ENCODE assay signal across 10 cellular contexts in the genomic region with DNA sequence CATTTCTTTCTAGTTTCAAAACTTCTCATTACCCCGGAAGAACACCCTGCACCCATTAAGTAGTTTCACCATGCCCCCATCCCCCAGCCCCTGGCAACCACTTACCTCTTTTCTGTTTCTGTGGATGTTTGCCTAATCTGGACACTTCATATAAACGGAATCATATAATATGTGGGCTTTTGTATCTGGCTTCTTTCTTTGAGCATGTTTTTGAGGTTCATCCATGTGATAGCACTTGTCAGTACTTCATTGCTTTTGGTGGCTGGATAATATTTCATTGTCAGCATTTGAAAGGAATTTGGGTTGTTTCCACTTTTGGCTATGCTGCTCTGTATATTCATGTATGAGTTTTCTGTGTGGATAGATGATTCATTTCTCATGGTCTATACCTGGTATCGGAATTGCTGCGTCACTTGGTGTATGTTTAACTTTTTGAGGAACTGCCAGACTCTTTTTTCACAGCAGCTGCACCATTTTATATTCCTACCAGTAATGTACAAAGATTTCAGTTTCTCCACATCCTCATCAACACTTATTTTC. TPM values are rescaled to one million over a fixed set of nuclear protein-coding genes. Genes with fewer than 3 reads are reported as not detected.
A peak's percentile ranks its signal among the peaks of the same experiment; 100 is the strongest.
DNase-seq lines count a peak whose midpoint lies in the region; ATAC-seq lines count a peak whose summit lies in the region.
"Had no signal": no experiment of that assay in that cellular context is flagged by ENCODE, and none has a peak within 500 bp of the region (broad histone marks: within the 10 kb centered on the region; RNA-seq: fewer than 3 reads in every experiment).

No MANE protein-coding gene starts in this region.

- H3K36me3 ChIP-seq in rectal smooth muscle tissue (ENCODE audit: control insufficient read depth, insufficient read depth, low read length) = peaks cover 7% of the 10 kb centered on the region

- POLR2A ChIA-PET in activated CD8-positive, alpha-beta T cell treated with anti-CD3 and anti-CD28 coated beads, Interleukin-2, amount 10 ng/mL, durations not matched to agents 7 days and 5 days (lab: Charles Lee) = no interaction called here

- no peak overlapping the region for H3K9ac ChIP-seq in rectal smooth muscle tissue (ENCODE audit: low read length)
- H3K9ac ChIP-seq: parathyroid adenoma had no signal

- no peak overlapping the region for H3K4me3 ChIP-seq in rectal smooth muscle tissue (ENCODE audit: low read length)

- DNase-seq in activated T-cell treated with anti-CD3 and anti-CD28 coated beads, Interleukin-2, amount 50 U/mL, for 4 hours = no peak
- no peak for DNase-seq in activated T-cell treated with anti-CD3 and anti-CD28 coated beads, Interleukin-2, amount 50 U/mL, for 1 hour
- DNase-seq in activated CD8-positive, alpha-beta T cell treated with anti-CD3 and anti-CD28 coated beads, Interleukin-2, amount 10 ng/mL, durations not matched to agents 7 days and 5 days = peak; percentile 42
- DNase-seq in NCI-H1092 treated with DMSO at 0.1 percent for 48 hours (lab: John Stamatoyannopoulos, UW) (no peak), NCI-H1417 treated with DMSO at 0.1 percent for 48 hours (lab: John Stamatoyannopoulos, UW) (no peak)

- CTCF ChIA-PET in activated CD8-positive, alpha-beta T cell treated with anti-CD3 and anti-CD28 coated beads, Interleukin-2, amount 10 ng/mL, durations not matched to agents 7 days and 5 days (lab: Charles Lee) = interaction anchor here (1.2 kb wide), 1 partner anchor 296 kb away, joined by 3 read pairs; no protein-coding TSS in a partner anchor

- H3K4me1 ChIP-seq in rectal smooth muscle tissue (ENCODE audit: control insufficient read depth, insufficient read depth, low read length) = peaks cover 14% of the 10 kb centered on the region
- H3K4me1 ChIP-seq: parathyroid adenoma had no signal

- H3K9me3 Mint-ChIP-seq in activated T-cell treated with anti-CD3 and anti-CD28 coated beads, Interleukin-2, amount 50 U/mL, for 4 hours = no peaks in the 10 kb centered on the region
- H3K9me3 Mint-ChIP-seq in activated CD8-positive, alpha-beta T cell treated with anti-CD3 and anti-CD28 coated beads, Interleukin-2, amount 10 ng/mL, durations not matched to agents 7 days and 5 days (ENCODE audit: insufficient read depth) = no peaks in the 10 kb centered on the region

- no peak overlapping the region for H3K4me3 Mint-ChIP-seq in activated T-cell treated with anti-CD3 and anti-CD28 coated beads, Interleukin-2, amount 50 U/mL, for 4 hours
- H3K4me3 Mint-ChIP-seq in activated CD8-positive, alpha-beta T cell treated with anti-CD3 and anti-CD28 coated beads, Interleukin-2, amount 10 ng/mL, durations not matched to agents 7 days and 5 days = peak overlapping the region; percentile 8

- H3K27me3 Mint-ChIP-seq in activated T-cell treated with anti-CD3 and anti-CD28 coated beads, Interleukin-2, amount 50 U/mL, for 4 hours (ENCODE audit: low read depth) = no peaks in the 10 kb centered on the region
- no peaks in the 10 kb centered on the region for H3K27me3 Mint-ChIP-seq in activated CD8-positive, alpha-beta T cell treated with anti-CD3 and anti-CD28 coated beads, Interleukin-2, amount 10 ng/mL, durations not matched to agents 7 days and 5 days (ENCODE audit: low read depth)

- peak overlapping the region; percentile 74 for H3K27ac Mint-ChIP-seq in activated CD8-positive, alpha-beta T cell treated with anti-CD3 and anti-CD28 coated beads, Interleukin-2, amount 10 ng/mL, durations not matched to agents 7 days and 5 days

- H3K27me3 ChIP-seq in rectal smooth muscle tissue (ENCODE audit: control insufficient read depth, insufficient read depth, low read length) = no peaks in the 10 kb centered on the region

- H3K27ac ChIP-seq in rectal smooth muscle tissue (ENCODE audit: low read depth, low read length) = peak overlapping the region; percentile 38
- H3K27ac ChIP-seq: C4-2B, parathyroid adenoma had no signal

- H3K4me1 Mint-ChIP-seq in activated T-cell treated with anti-CD3 and anti-CD28 coated beads, Interleukin-2, amount 50 U/mL, for 4 hours (ENCODE audit: low read depth) = peaks cover 60% of the 10 kb centered on the region
- H3K4me1 Mint-ChIP-seq in activated CD8-positive, alpha-beta T cell treated with anti-CD3 and anti-CD28 coated beads, Interleukin-2, amount 10 ng/mL, durations not matched to agents 7 days and 5 days (ENCODE audit: low read depth) = peaks cover 59% of the 10 kb centered on the region

- peaks cover 17% of the 10 kb centered on the region for H3K36me3 Mint-ChIP-seq in activated T-cell treated with anti-CD3 and anti-CD28 coated beads, Interleukin-2, amount 50 U/mL, for 4 hours (ENCODE audit: insufficient read depth)
- peaks cover 52% of the 10 kb centered on the region for H3K36me3 Mint-ChIP-seq in activated CD8-positive, alpha-beta T cell treated with anti-CD3 and anti-CD28 coated beads, Interleukin-2, amount 10 ng/mL, durations not matched to agents 7 days and 5 days (ENCODE audit: low read depth)

- ATAC-seq in activated T-cell treated with anti-CD3 and anti-CD28 coated beads, Interleukin-2, amount 50 U/mL, for 4 hours = peak; percentile 65
- ATAC-seq in HG03135 (IDR thresholded peaks at IDR 0.05; ENCODE audit: unreplicated experiment) (peak; percentile 66), GM21717 (IDR thresholded peaks at IDR 0.05; ENCODE audit: unreplicated experiment) (no peak)
- peak; percentile 46 for ATAC-seq in activated CD8-positive, alpha-beta T cell treated with anti-CD3 and anti-CD28 coated beads, Interleukin-2, amount 10 ng/mL, durations not matched to agents 7 days and 5 days

RNA-seq across cellular contexts. Expression of gene SLC5A10, which starts 30.0 kb away (rescaled TPM):
- total RNA-seq in activated T-cell treated with anti-CD3 and anti-CD28 coated beads, Interleukin-2, amount 50 U/mL, for 4 hours = not detected
- not detected for total RNA-seq in activated CD8-positive, alpha-beta T cell treated with anti-CD3 and anti-CD28 coated beads, Interleukin-2, amount 10 ng/mL, durations not matched to agents 7 days and 5 days
